ENCODE assay signal across 1 cellular context in genomic region chr3:138359137-138359536, GRCh38.
TF ChIP-seq lines count a peak whose summit lies in the region.

No MANE protein-coding gene starts in this region.

TF ChIP-seq in IMR-90, 13 proteins besides CTCF, POLR2A, EP300 and RAD21 (continued from another document):
- TF ChIP-seq ELK1 (IDR thresholded peaks at IDR 0.05; ENCODE audit: borderline replicate concordance, low read depth, low read length) (no peak), MXI1 (IDR thresholded peaks at IDR 0.05; ENCODE audit: borderline replicate concordance, low read depth, low read length) (no peak), BHLHE40 (IDR thresholded peaks at IDR 0.05; ENCODE audit: low read depth, low read length) (no peak), NFE2L2 (IDR thresholded peaks at IDR 0.05; ENCODE audit: low read depth, low read length) (no peak)
TF ChIP-seq in IMR-90: peak in this region for 0.
